ENCODE assay signal across 29 cellular contexts in genomic region chr11:42824067-42824466, GRCh38.
"Had no signal": no experiment of that assay in that cellular context is flagged by ENCODE, and none has a peak within 500 bp of the region (broad histone marks: within the 10 kb centered on the region; RNA-seq: fewer than 3 reads in every experiment).

No MANE protein-coding gene starts in this region.

- H3K36me3 ChIP-seq: SJCRH30 had no signal

- H3K27ac ChIP-seq: PC-9, RWPE1, SJCRH30, SK-N-MC had no signal

- H2AFZ ChIP-seq: PC-9 had no signal

- H3K4me2 ChIP-seq: PC-9 had no signal

- DNase-seq: Kasumi-1, MM.1S, MV-4-11, NCI-H1092, NCI-H1105, NCI-H1417 treated with DMSO at 0.1 percent for 48 hours, NCI-H1436 treated with DMSO at 0.1 percent for 48 hours, NCI-H1694 treated with DMSO at 0.1 percent for 48 hours, NCI-H187 treated with DMSO at 0.1 percent for 48 hours, NCI-H2029, NCI-H2081, NCI-H2171 treated with DMSO at 0.1 percent for 48 hours, NCI-H2227 treated with DMSO at 0.1 percent for 48 hours, NCI-H345, NCI-H446, NCI-H524 treated with DMSO at 0.1 percent for 48 hours, NCI-H526 treated with DMSO at 0.1 percent for 48 hours, NCI-H774, PC-9, SHP77, SIG-M5, SJCRH30, SW 1271, T-helper 1 cell had no signal

- H3K27me3 ChIP-seq: SJCRH30 had no signal

- H3K9me3 ChIP-seq: SJCRH30 had no signal

- FAIRE-seq: RCC 7860 had no signal

- ATAC-seq: Panc1, Right ventricle myocardium inferior had no signal

- H3K4me3 ChIP-seq: PC-9, SJCRH30, SK-N-MC had no signal

- H3K4me1 ChIP-seq: SJCRH30 had no signal
